Comparison of ENCODE assay signal across 1 cellular context in the genomic region with DNA sequence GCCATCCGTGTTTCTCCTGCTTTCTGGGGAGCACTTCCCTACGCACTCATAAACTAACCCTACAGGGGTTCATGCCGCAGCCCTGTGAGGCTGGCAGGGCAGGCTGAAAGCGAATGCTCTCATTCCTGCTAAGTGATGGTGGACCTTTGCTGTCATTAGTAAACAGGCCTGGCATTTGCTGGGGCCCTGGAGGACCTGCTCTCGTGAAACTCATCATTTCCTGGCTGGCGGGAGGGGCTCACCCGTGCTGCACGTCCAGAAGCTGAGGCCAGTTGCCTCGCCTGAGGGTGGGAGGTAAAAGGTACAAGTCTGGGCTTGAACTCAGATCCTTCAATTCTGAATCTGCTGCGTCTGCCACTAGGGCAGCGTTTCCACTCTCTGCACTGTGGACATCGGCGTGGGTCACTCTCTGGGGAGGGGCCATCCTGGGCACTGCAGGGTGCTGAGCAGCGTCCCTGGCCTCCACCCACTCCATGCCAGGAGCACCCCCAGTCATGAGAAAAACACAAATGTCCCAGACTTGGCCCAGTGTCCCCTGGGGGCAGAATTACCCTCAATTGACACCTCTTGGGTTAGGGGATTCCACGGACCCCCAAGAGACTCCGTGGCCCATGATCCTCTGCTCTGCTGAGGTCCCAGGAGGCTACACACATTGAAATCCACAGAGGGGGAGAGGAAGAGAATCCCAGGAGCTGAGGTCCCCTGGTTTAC.
TF ChIP-seq lines count a peak whose summit lies in the region.

No MANE protein-coding gene starts in this region.

TF ChIP-seq in GM12878, 131 proteins besides CTCF, POLR2A, EP300 and RAD21 (continued from another document):
- peak; percentile 38; the same call in 1 of the 2 replicates for TF ChIP-seq ZNF217 (IDR thresholded peaks at IDR 0.05)
- TF ChIP-seq RELB (IDR thresholded peaks at IDR 0.05; ENCODE audit: low read depth) = peak; percentile 36
- no peak for TF ChIP-seq BRCA1 (IDR thresholded peaks at IDR 0.05; ENCODE audit: low read depth, low read length)
- TF ChIP-seq TARDBP (IDR thresholded peaks at IDR 0.05; ENCODE audit: borderline replicate concordance) = no peak
- TF ChIP-seq MEF2A (IDR thresholded peaks at IDR 0.05; ENCODE audit: insufficient read depth, low read depth, low read length) = no peak
- no peak for TF ChIP-seq NFYA (IDR thresholded peaks at IDR 0.05; ENCODE audit: borderline replicate concordance, low read depth, low read length)
- TF ChIP-seq CBX5 (IDR thresholded peaks at IDR 0.05; ENCODE audit: low read depth) = no peak
- TF ChIP-seq ZSCAN29 (IDR thresholded peaks at IDR 0.05) = no peak
- TF ChIP-seq, protein P1, sequence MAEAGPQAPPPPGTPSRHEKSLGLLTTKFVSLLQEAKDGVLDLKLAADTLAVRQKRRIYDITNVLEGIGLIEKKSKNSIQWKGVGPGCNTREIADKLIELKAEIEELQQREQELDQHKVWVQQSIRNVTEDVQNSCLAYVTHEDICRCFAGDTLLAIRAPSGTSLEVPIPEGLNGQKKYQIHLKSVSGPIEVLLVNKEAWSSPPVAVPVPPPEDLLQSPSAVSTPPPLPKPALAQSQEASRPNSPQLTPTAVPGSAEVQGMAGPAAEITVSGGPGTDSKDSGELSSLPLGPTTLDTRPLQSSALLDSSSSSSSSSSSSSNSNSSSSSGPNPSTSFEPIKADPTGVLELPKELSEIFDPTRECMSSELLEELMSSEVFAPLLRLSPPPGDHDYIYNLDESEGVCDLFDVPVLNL (IDR thresholded peaks at IDR 0.05; ENCODE audit: low read depth, low read length) = no peak
- TF ChIP-seq, protein P2, sequence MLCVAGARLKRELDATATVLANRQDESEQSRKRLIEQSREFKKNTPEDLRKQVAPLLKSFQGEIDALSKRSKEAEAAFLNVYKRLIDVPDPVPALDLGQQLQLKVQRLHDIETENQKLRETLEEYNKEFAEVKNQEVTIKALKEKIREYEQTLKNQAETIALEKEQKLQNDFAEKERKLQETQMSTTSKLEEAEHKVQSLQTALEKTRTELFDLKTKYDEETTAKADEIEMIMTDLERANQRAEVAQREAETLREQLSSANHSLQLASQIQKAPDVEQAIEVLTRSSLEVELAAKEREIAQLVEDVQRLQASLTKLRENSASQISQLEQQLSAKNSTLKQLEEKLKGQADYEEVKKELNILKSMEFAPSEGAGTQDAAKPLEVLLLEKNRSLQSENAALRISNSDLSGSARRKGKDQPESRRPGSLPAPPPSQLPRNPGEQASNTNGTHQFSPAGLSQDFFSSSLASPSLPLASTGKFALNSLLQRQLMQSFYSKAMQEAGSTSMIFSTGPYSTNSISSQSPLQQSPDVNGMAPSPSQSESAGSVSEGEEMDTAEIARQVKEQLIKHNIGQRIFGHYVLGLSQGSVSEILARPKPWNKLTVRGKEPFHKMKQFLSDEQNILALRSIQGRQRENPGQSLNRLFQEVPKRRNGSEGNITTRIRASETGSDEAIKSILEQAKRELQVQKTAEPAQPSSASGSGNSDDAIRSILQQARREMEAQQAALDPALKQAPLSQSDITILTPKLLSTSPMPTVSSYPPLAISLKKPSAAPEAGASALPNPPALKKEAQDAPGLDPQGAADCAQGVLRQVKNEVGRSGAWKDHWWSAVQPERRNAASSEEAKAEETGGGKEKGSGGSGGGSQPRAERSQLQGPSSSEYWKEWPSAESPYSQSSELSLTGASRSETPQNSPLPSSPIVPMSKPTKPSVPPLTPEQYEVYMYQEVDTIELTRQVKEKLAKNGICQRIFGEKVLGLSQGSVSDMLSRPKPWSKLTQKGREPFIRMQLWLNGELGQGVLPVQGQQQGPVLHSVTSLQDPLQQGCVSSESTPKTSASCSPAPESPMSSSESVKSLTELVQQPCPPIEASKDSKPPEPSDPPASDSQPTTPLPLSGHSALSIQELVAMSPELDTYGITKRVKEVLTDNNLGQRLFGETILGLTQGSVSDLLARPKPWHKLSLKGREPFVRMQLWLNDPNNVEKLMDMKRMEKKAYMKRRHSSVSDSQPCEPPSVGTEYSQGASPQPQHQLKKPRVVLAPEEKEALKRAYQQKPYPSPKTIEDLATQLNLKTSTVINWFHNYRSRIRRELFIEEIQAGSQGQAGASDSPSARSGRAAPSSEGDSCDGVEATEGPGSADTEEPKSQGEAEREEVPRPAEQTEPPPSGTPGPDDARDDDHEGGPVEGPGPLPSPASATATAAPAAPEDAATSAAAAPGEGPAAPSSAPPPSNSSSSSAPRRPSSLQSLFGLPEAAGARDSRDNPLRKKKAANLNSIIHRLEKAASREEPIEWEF (IDR thresholded peaks at IDR 0.05; ENCODE audit: insufficient replicate concordance, low read depth, low read length) = peak; percentile 88
- TF ChIP-seq MTA2 (IDR thresholded peaks at IDR 0.05; ENCODE audit: low read depth) = peak; percentile 58; the same call in 1 of the 2 replicates
- TF ChIP-seq IKZF1 (conservative IDR thresholded peaks at IDR 0.05) = no peak; the same call in 1 of the 2 replicates
- 0 out of 2 replicates have a peak, but pooled peaks have one; percentile 24 for TF ChIP-seq MXI1 (IDR thresholded peaks at IDR 0.05; ENCODE audit: low read depth, low read length)
- TF ChIP-seq NR2F1 (conservative IDR thresholded peaks at IDR 0.05) = peak; percentile 61
- no peak for TF ChIP-seq EGR1 (IDR thresholded peaks at IDR 0.05; ENCODE audit: borderline replicate concordance in 1 of 2, low read depth in 2 of 2, low read length in 2 of 2)
- no peak for TF ChIP-seq ZZZ3 (IDR thresholded peaks at IDR 0.05; ENCODE audit: control insufficient read depth, insufficient read length, low read depth)
- no peak; a peak in 2 of 4 replicates for TF ChIP-seq IKZF2 (IDR thresholded peaks at IDR 0.05)
- no peak for TF ChIP-seq HDAC6 (IDR thresholded peaks at IDR 0.05; ENCODE audit: unreplicated experiment)
- TF ChIP-seq CHD1 (IDR thresholded peaks at IDR 0.05; ENCODE audit: low read depth, low read length) = 0 out of 2 replicates have a peak, but pooled peaks have one; percentile 39
- TF ChIP-seq FOXK2 (IDR thresholded peaks at IDR 0.05) = no peak
- TF ChIP-seq CREM (IDR thresholded peaks at IDR 0.05; ENCODE audit: low read depth) = peak; percentile 64
- TF ChIP-seq, protein P3, sequence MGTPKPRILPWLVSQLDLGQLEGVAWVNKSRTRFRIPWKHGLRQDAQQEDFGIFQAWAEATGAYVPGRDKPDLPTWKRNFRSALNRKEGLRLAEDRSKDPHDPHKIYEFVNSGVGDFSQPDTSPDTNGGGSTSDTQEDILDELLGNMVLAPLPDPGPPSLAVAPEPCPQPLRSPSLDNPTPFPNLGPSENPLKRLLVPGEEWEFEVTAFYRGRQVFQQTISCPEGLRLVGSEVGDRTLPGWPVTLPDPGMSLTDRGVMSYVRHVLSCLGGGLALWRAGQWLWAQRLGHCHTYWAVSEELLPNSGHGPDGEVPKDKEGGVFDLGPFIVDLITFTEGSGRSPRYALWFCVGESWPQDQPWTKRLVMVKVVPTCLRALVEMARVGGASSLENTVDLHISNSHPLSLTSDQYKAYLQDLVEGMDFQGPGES (IDR thresholded peaks at IDR 0.05) = no peak
- no peak for TF ChIP-seq RFX5 (IDR thresholded peaks at IDR 0.05; ENCODE audit: low read depth, low read length)
- no peak for TF ChIP-seq SIX5 (IDR thresholded peaks at IDR 0.05; ENCODE audit: low read depth, low read length, severe bottlenecking)
- no peak for TF ChIP-seq MYB (IDR thresholded peaks at IDR 0.05; ENCODE audit: borderline replicate concordance, low read depth, low read length)
- TF ChIP-seq CHD4 (IDR thresholded peaks at IDR 0.05) = no peak
- TF ChIP-seq, protein P4, sequence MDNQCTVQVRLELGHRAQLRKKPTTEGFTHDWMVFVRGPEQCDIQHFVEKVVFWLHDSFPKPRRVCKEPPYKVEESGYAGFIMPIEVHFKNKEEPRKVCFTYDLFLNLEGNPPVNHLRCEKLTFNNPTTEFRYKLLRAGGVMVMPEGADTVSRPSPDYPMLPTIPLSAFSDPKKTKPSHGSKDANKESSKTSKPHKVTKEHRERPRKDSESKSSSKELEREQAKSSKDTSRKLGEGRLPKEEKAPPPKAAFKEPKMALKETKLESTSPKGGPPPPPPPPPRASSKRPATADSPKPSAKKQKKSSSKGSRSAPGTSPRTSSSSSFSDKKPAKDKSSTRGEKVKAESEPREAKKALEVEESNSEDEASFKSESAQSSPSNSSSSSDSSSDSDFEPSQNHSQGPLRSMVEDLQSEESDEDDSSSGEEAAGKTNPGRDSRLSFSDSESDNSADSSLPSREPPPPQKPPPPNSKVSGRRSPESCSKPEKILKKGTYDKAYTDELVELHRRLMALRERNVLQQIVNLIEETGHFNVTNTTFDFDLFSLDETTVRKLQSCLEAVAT (IDR thresholded peaks at IDR 0.05) = peak; percentile 10
